ENCODE assay signal across 13 cellular contexts in genomic region chr5:159095882-159096554, GRCh38. TPM values are rescaled to one million over a fixed set of nuclear protein-coding genes. Genes with fewer than 3 reads are reported as not detected.
DNase-seq lines count a peak whose midpoint lies in the region.
"Had no signal": no experiment of that assay in that cellular context is flagged by ENCODE, and none has a peak within 500 bp of the region (broad histone marks: within the 10 kb centered on the region; RNA-seq: fewer than 3 reads in every experiment).

No MANE protein-coding gene starts in this region.

- H3K9me3 ChIP-seq in adipocyte (ENCODE audit: control insufficient read depth, low read length): no peaks in the 10 kb centered on the region
- H3K9me3 ChIP-seq in iPS-18a (ENCODE audit: control insufficient read depth, low read depth, low read length): no peaks in the 10 kb centered on the region
- no peaks in the 10 kb centered on the region for H3K9me3 ChIP-seq in skeletal muscle tissue (ENCODE audit: control insufficient read depth in 3 of 3, low read length in 3 of 3)
- H3K9me3 ChIP-seq: body of pancreas had no signal

- H3K4me1 ChIP-seq in adipocyte (ENCODE audit: control insufficient read depth, insufficient read depth, low read length) (peaks cover 46% of the 10 kb centered on the region), iPS-18a (ENCODE audit: control insufficient read depth, low read depth, low read length) (peaks cover 34% of the 10 kb centered on the region), skeletal muscle tissue (ENCODE audit: control insufficient read depth in 3 of 3, insufficient read depth in 3 of 3, low read length in 3 of 3) (peaks cover 9 to 19% (median 18%) of the 10 kb centered on the region in 3 donors)

- H3K4me3 ChIP-seq in GM08714 (ENCODE audit: low read length) (peak overlapping the region; percentile 5; the same call in 1 of the 2 replicates), adipocyte (ENCODE audit: low read length) (peak overlapping the region; percentile 100), iPS-18a (ENCODE audit: low read length) (peak overlapping the region; percentile 25), skeletal muscle tissue (ENCODE audit: low read length in 3 of 3) (peak overlapping the region; percentile 77 to 85 (median 77))
- H3K4me3 ChIP-seq: body of pancreas had no signal

- DNase-seq in adipocyte (ENCODE audit: low read depth) (no peak), NCI-H2196 (lab: John Stamatoyannopoulos, UW; ENCODE audit: unreplicated experiment) (no peak), OCI-M1 (lab: John Stamatoyannopoulos, UW) (no peak), activated gamma-delta T cell (lab: John Stamatoyannopoulos, UW) (no peak), RPMI8226 (no peak)
- DNase-seq: body of pancreas; NCI-H446 treated with DMSO at 0.1 percent for 48 hours; stimulated activated CD4-positive, alpha-beta T cell treated with anti-CD3 and anti-CD28 coated beads, Interleukin-4, amount 100 ng/mL, for 1 hour; SW 1271; trophoblast cell had no signal

- H3K27ac ChIP-seq in iPS-18a (ENCODE audit: low read length) (no peak overlapping the region), skeletal muscle tissue (ENCODE audit: low read depth, low read length) (peak overlapping the region; percentile 88)

- H3K9ac ChIP-seq in adipocyte (ENCODE audit: low read length) (peak overlapping the region; percentile 100), iPS-18a (ENCODE audit: low read length) (no peak overlapping the region), skeletal muscle tissue (ENCODE audit: low read depth in 1 of 3, low read length in 3 of 3) (peak overlapping the region; percentile 72 to 88 (median 80))

- H3K36me3 ChIP-seq in adipocyte (ENCODE audit: control insufficient read depth, insufficient read depth, low read length, severe bottlenecking): peaks cover 31% of the 10 kb centered on the region
- H3K36me3 ChIP-seq in iPS-18a (ENCODE audit: control insufficient read depth, low read depth, low read length): no peaks in the 10 kb centered on the region
- H3K36me3 ChIP-seq in skeletal muscle tissue (ENCODE audit: control insufficient read depth in 3 of 3, insufficient read depth in 3 of 3, low read length in 3 of 3): peaks cover 0 to 4% (median 0%) of the 10 kb centered on the region in 3 donors

- no peaks in the 10 kb centered on the region for H3K27me3 ChIP-seq in adipocyte (replicated peaks; ENCODE audit: control insufficient read depth, insufficient read depth, low read length)
- H3K27me3 ChIP-seq in iPS-18a (ENCODE audit: control insufficient read depth, insufficient read depth, low read length): peaks cover 92% of the 10 kb centered on the region
- peaks cover 37 to 43% (median 43%) of the 10 kb centered on the region in 3 donors for H3K27me3 ChIP-seq in skeletal muscle tissue (ENCODE audit: control insufficient read depth in 3 of 3, insufficient read depth in 3 of 3, low read length in 3 of 3)
- H3K27me3 ChIP-seq: body of pancreas had no signal

RNA-seq across cellular contexts. Expression of gene EBF1, which starts 3.7 kb away (rescaled TPM):
- total RNA-seq in skeletal muscle tissue: 18.8 TPM

Comparison
In these comparisons a context has a peak if more than half of its experiments do, and no peak if none do; other contexts are left out.
1. H3K4me3 ChIP-seq: peak in every context shown above with its lines; median percentile 100 in adipocyte; 77 in skeletal muscle tissue; 25 in iPS-18a; 5 in GM08714.